11 cellular contexts compared by ENCODE assay signal in the genomic region with DNA sequence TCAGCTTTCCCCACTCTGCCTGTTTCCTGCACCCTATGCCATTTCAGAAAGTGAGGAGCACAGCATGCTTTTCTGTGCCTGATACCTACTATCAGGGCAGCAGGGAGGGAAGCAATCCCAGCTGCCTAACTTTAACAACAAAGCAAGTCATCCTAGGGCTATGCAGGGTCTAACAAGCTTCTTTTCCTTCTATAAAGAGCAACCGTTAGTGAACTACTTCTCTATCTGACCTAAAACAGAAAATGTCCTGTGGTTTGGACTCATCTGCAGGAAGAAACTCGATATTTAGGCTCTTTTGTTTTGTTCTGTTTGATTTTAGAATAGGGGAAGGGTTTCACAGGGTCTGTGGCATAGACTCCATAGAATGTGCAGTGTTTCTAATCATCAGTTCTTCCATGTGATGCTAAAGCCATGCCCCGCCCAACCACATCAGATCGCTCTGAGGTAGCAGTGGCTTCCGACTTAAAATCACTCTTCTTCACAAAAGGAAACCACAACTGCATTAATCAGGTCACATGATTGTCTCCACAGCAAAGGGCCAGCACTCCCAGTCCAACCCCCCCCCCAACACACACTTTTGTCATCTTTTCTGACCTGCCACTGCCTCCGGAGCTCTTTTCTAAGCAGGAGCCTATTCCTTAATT.
A peak's percentile ranks its signal among the peaks of the same experiment; 100 is the strongest.
DNase-seq lines count a peak whose midpoint lies in the region; ATAC-seq lines count a peak whose summit lies in the region.
"Had no signal": no experiment of that assay in that cellular context is flagged by ENCODE, and none has a peak within 500 bp of the region (broad histone marks: within the 10 kb centered on the region; RNA-seq: fewer than 3 reads in every experiment).

No MANE protein-coding gene starts in this region.

- peak; percentile 63 to 93 for ATAC-seq in activated naive CD4-positive, alpha-beta T cell treated with anti-CD3 and anti-CD28 coated beads, Interleukin-2, amount 50 U/mL, for 72 hours
- ATAC-seq in HG03095 (IDR thresholded peaks at IDR 0.05; ENCODE audit: unreplicated experiment) (peak; percentile 70), HG02588 (IDR thresholded peaks at IDR 0.05; ENCODE audit: unreplicated experiment) (no peak), HG03521 (IDR thresholded peaks at IDR 0.05; ENCODE audit: unreplicated experiment) (no peak), HG02610 (IDR thresholded peaks at IDR 0.05; ENCODE audit: unreplicated experiment) (no peak)
- ATAC-seq: stimulated activated memory B cell treated with anti-CD40 and anti-IgM and Interleukin-4, amounts not matched to agents 10 μg/mL and 1 μg/mL and 100 μg/mL, for 72 hours had no signal

- no peak for DNase-seq in activated naive CD4-positive, alpha-beta T cell treated with anti-CD3 and anti-CD28 coated beads, Interleukin-2, amount 50 U/mL, for 72 hours (ENCODE audit: low spot score in 2 of 2)
- no peak for DNase-seq in activated naive CD4-positive, alpha-beta T cell treated with anti-CD3 and anti-CD28 coated beads, Interleukin-2, amount 50 U/mL, for 16 hours
- DNase-seq in T-helper 22 cell (ENCODE audit: low read depth) (peak; percentile 4), NCI-H2029 treated with DMSO at 0.1 percent for 48 hours (lab: John Stamatoyannopoulos, UW) (no peak)
- DNase-seq: activated CD4-positive, alpha-beta T cell treated with anti-CD3 and anti-CD28 coated beads for 1 hour; NCI-H524 had no signal

- H3K9me3 Mint-ChIP-seq in activated naive CD4-positive, alpha-beta T cell treated with anti-CD3 and anti-CD28 coated beads, Interleukin-2, amount 50 U/mL, for 72 hours, result peaks cover 0 to 4% of the 10 kb centered on the region in 2 donors
- H3K9me3 Mint-ChIP-seq: stimulated activated memory B cell treated with anti-CD40 and anti-IgM and Interleukin-4, amounts not matched to agents 10 μg/mL and 1 μg/mL and 100 μg/mL, for 72 hours had no signal

- H3K36me3 Mint-ChIP-seq in activated naive CD4-positive, alpha-beta T cell treated with anti-CD3 and anti-CD28 coated beads, Interleukin-2, amount 50 U/mL, for 72 hours, result no peaks in the 10 kb centered on the region
- H3K36me3 Mint-ChIP-seq: stimulated activated memory B cell treated with anti-CD40 and anti-IgM and Interleukin-4, amounts not matched to agents 10 μg/mL and 1 μg/mL and 100 μg/mL, for 72 hours had no signal

- no peak overlapping the region for H3K27ac Mint-ChIP-seq in activated naive CD4-positive, alpha-beta T cell treated with anti-CD3 and anti-CD28 coated beads, Interleukin-2, amount 50 U/mL, for 72 hours
- H3K27ac Mint-ChIP-seq: stimulated activated memory B cell treated with anti-CD40 and anti-IgM and Interleukin-4, amounts not matched to agents 10 μg/mL and 1 μg/mL and 100 μg/mL, for 72 hours had no signal

Comparison
In these comparisons a context has a peak if more than half of its experiments do, and no peak if none do; other contexts are left out.
1. ATAC-seq: peak in activated naive CD4-positive, alpha-beta T cell treated with anti-CD3 and anti-CD28 coated beads, Interleukin-2, amount 50 U/mL, for 72 hours (2 of 2) and HG03095 (single experiment); none in HG02588 (single experiment), HG03521 (single experiment) and HG02610 (single experiment).